In genomic region chr9:99851028-99851822, GRCh38 we compare ENCODE assay signal across 8 cellular contexts. TPM values are rescaled to one million over a fixed set of nuclear protein-coding genes. Genes with fewer than 3 reads are reported as not detected.
DNase-seq lines count a peak whose midpoint lies in the region; ATAC-seq and TF ChIP-seq lines count a peak whose summit lies in the region.

No MANE protein-coding gene starts in this region.

- H3K27me3 ChIP-seq in SU-DHL-6 (ENCODE audit: low read length) (no peaks in the 10 kb centered on the region), dorsolateral prefrontal cortex (no peaks in the 10 kb centered on the region)

- H3K9me3 ChIP-seq in SU-DHL-6 (ENCODE audit: insufficient read depth, low read length) = no peaks in the 10 kb centered on the region

- H3K27ac Mint-ChIP-seq in activated CD4-positive, alpha-beta T cell treated with anti-CD3 and anti-CD28 coated beads, Interleukin-2, amount 10 ng/mL, durations not matched to agents 7 days and 5 days = peak overlapping the region; percentile 83
- H3K27ac Mint-ChIP-seq in stimulated activated effector memory CD8-positive, alpha-beta T cell treated with anti-CD3 and anti-CD28 coated beads, Interleukin-12 subunit alpha, Interleukin-12 subunit beta, amount 100 ng/mL, for 72 hours = peak overlapping the region; percentile 29

- no peak overlapping the region for H3K9ac ChIP-seq in SU-DHL-6 (ENCODE audit: low read length)

- peak overlapping the region; percentile 11 for H3K4me3 Mint-ChIP-seq in activated CD4-positive, alpha-beta T cell treated with anti-CD3 and anti-CD28 coated beads, Interleukin-2, amount 10 ng/mL, durations not matched to agents 7 days and 5 days
- peak overlapping the region; percentile 20 for H3K4me3 Mint-ChIP-seq in stimulated activated effector memory CD8-positive, alpha-beta T cell treated with anti-CD3 and anti-CD28 coated beads, Interleukin-12 subunit alpha, Interleukin-12 subunit beta, amount 100 ng/mL, for 72 hours

- no peaks in the 10 kb centered on the region for H3F3A ChIP-seq in SU-DHL-6 (ENCODE audit: insufficient read depth)

- ATAC-seq in HG02852 (IDR thresholded peaks at IDR 0.05; ENCODE audit: unreplicated experiment) = peak; percentile 87
- peak; percentile 95 for ATAC-seq in stimulated activated effector memory CD8-positive, alpha-beta T cell treated with anti-CD3 and anti-CD28 coated beads, Interleukin-12 subunit alpha, Interleukin-12 subunit beta, amount 100 ng/mL, for 72 hours

- no peaks in the 10 kb centered on the region for H4K20me1 ChIP-seq in SU-DHL-6 (ENCODE audit: low read depth, low read length)

- no peaks in the 10 kb centered on the region for H3K36me3 ChIP-seq in SU-DHL-6 (ENCODE audit: low read length)

- CTCF ChIA-PET in activated CD4-positive, alpha-beta T cell treated with anti-CD3 and anti-CD28 coated beads, Interleukin-2, amount 10 ng/mL, durations not matched to agents 7 days and 5 days (lab: Charles Lee) = interaction anchor here (0.7 to 2.2 kb wide), 4 partner anchors 9 to 55 kb away, joined by 3 to 7 read pairs (median 3); partner anchors contain the start of gene STX17

- H3K4me1 Mint-ChIP-seq in activated CD4-positive, alpha-beta T cell treated with anti-CD3 and anti-CD28 coated beads, Interleukin-2, amount 10 ng/mL, durations not matched to agents 7 days and 5 days = peaks cover 46% of the 10 kb centered on the region
- peaks cover 53% of the 10 kb centered on the region for H3K4me1 Mint-ChIP-seq in stimulated activated effector memory CD8-positive, alpha-beta T cell treated with anti-CD3 and anti-CD28 coated beads, Interleukin-12 subunit alpha, Interleukin-12 subunit beta, amount 100 ng/mL, for 72 hours

- intact Hi-C loops in dorsolateral prefrontal cortex (cut with DNase I) = no loop called here

- H3K4me2 ChIP-seq in SU-DHL-6 (ENCODE audit: low read depth, low read length, poor library complexity, severe bottlenecking) = peak overlapping the region; percentile 18

- TF ChIP-seq CTCF in SU-DHL-6 (IDR thresholded peaks at IDR 0.05; ENCODE audit: insufficient read depth, low read length, poor library complexity, severe bottlenecking) (no peak), dorsolateral prefrontal cortex (IDR thresholded peaks at IDR 0.05 in 54 of 56, conservative IDR thresholded peaks at IDR 0.05 in 2 of 56; ENCODE audit: low read depth in 1 of 56, partially characterized antibody in 56 of 56) (no peak)

- peaks cover 13% of the 10 kb centered on the region for H3K36me3 Mint-ChIP-seq in activated CD4-positive, alpha-beta T cell treated with anti-CD3 and anti-CD28 coated beads, Interleukin-2, amount 10 ng/mL, durations not matched to agents 7 days and 5 days (ENCODE audit: low read depth)
- peaks cover 84% of the 10 kb centered on the region for H3K36me3 Mint-ChIP-seq in stimulated activated effector memory CD8-positive, alpha-beta T cell treated with anti-CD3 and anti-CD28 coated beads, Interleukin-12 subunit alpha, Interleukin-12 subunit beta, amount 100 ng/mL, for 72 hours

- H3K79me2 ChIP-seq in SU-DHL-6 (ENCODE audit: insufficient read depth, low read length) = no peaks in the 10 kb centered on the region

- no peaks in the 10 kb centered on the region for H3K9me2 ChIP-seq in SU-DHL-6 (replicated peaks; ENCODE audit: insufficient read depth, low read length)

- DNase-seq in activated CD4-positive, alpha-beta T cell treated with anti-CD3 and anti-CD28 coated beads, Interleukin-2, amount 10 ng/mL, durations not matched to agents 7 days and 5 days = peak; percentile 74
- no peak for DNase-seq in activated CD4-positive, alpha-beta T cell treated with anti-CD3 and anti-CD28 coated beads, Interleukin-2, amount 50 U/mL, for 1 hour
- DNase-seq in stimulated activated effector memory CD8-positive, alpha-beta T cell treated with anti-CD3 and anti-CD28 coated beads, Interleukin-12 subunit alpha, Interleukin-12 subunit beta, amount 100 ng/mL, for 72 hours (ENCODE audit: low spot score in 2 of 2) = peak; percentile 25 to 73
- DNase-seq in foreskin melanocyte (no peak), C1 segment of cervical spinal cord (lab: John Stamatoyannopoulos, UW) (no peak), dorsolateral prefrontal cortex (no peak)

- no peak overlapping the region for H3K4me3 ChIP-seq in SU-DHL-6 (ENCODE audit: insufficient read depth, low read length, poor library complexity, severe bottlenecking)
- no peak overlapping the region for H3K4me3 ChIP-seq in dorsolateral prefrontal cortex

- H3K27me3 Mint-ChIP-seq in activated CD4-positive, alpha-beta T cell treated with anti-CD3 and anti-CD28 coated beads, Interleukin-2, amount 10 ng/mL, durations not matched to agents 7 days and 5 days = no peaks in the 10 kb centered on the region

- POLR2A ChIA-PET in activated CD4-positive, alpha-beta T cell treated with anti-CD3 and anti-CD28 coated beads, Interleukin-2, amount 10 ng/mL, durations not matched to agents 7 days and 5 days (lab: Charles Lee) = no interaction called here

- peaks cover 9% of the 10 kb centered on the region for H3K9me3 Mint-ChIP-seq in activated CD4-positive, alpha-beta T cell treated with anti-CD3 and anti-CD28 coated beads, Interleukin-2, amount 10 ng/mL, durations not matched to agents 7 days and 5 days
- no peaks in the 10 kb centered on the region for H3K9me3 Mint-ChIP-seq in stimulated activated effector memory CD8-positive, alpha-beta T cell treated with anti-CD3 and anti-CD28 coated beads, Interleukin-12 subunit alpha, Interleukin-12 subunit beta, amount 100 ng/mL, for 72 hours

- H3K27ac ChIP-seq in SU-DHL-6 (ENCODE audit: low read depth, low read length) (no peak overlapping the region), dorsolateral prefrontal cortex (no peak overlapping the region)

- H2AFZ ChIP-seq in SU-DHL-6 (ENCODE audit: low read depth, low read length, severe bottlenecking) = peak overlapping the region; percentile 11

RNA-seq across cellular contexts. Expression of gene NR4A3, which starts 29.5 kb away (rescaled TPM):
- under 1 TPM; 0.17 to 0.29 TPM for total RNA-seq in activated CD4-positive, alpha-beta T cell treated with anti-CD3 and anti-CD28 coated beads, Interleukin-2, amount 10 ng/mL, durations not matched to agents 7 days and 5 days
- total RNA-seq in dorsolateral prefrontal cortex = 10 to 100 TPM in 8 of 120 experiments, 1 to 10 TPM in 112; 1.5 to 39.1 (median 4.3) TPM

RNA-seq across cellular contexts. Expression of gene STX17, which starts 55.2 kb away (rescaled TPM):
- total RNA-seq in activated CD4-positive, alpha-beta T cell treated with anti-CD3 and anti-CD28 coated beads, Interleukin-2, amount 10 ng/mL, durations not matched to agents 7 days and 5 days = 10 to 100 TPM; 36.0 to 36.2 TPM
- 10 to 100 TPM; 24.2 to 64.4 (median 36.5) TPM for total RNA-seq in dorsolateral prefrontal cortex

Comparison
In these comparisons a context has a peak if more than half of its experiments do, and no peak if none do; other contexts are left out.
1. DNase-seq: peak in activated CD4-positive, alpha-beta T cell treated with anti-CD3 and anti-CD28 coated beads, Interleukin-2, amount 10 ng/mL, durations not matched to agents 7 days and 5 days (single experiment) and stimulated activated effector memory CD8-positive, alpha-beta T cell treated with anti-CD3 and anti-CD28 coated beads, Interleukin-12 subunit alpha, Interleukin-12 subunit beta, amount 100 ng/mL, for 72 hours (2 of 2); none in activated CD4-positive, alpha-beta T cell treated with anti-CD3 and anti-CD28 coated beads, Interleukin-2, amount 50 U/mL, for 1 hour (single experiment), foreskin melanocyte (single experiment), C1 segment of cervical spinal cord (0 of 14) and dorsolateral prefrontal cortex (0 of 10).